Comparison of ENCODE assay signal across 1 cellular context in the genomic region with DNA sequence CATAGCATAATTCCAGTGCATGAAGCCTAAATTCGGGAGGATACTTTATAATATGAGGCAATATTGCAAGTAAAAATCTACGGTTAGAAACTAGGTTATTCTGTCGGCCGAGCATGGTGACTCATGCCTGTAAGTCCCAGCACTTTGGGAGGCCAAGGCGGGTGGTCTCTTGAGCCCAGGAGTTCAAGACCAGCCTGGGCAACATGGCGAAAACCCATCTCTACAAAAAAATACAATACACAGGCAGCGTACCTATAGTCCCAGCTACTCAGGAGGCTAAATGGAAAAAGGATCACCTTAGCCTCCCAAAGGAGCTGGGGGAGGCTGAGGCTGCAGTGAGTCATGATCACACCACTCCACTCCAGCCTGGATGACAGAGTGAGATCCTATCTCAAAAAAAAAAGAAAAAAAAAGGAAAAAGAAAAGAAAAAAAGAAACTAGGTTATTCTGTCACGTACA.
TF ChIP-seq lines count a peak whose summit lies in the region.

No MANE protein-coding gene starts in this region.

TF ChIP-seq in IMR-90, 13 proteins besides CTCF, POLR2A, EP300 and RAD21:
- TF ChIP-seq MXI1 (IDR thresholded peaks at IDR 0.05; ENCODE audit: borderline replicate concordance, low read depth, low read length), result no peak
- TF ChIP-seq BHLHE40 (IDR thresholded peaks at IDR 0.05; ENCODE audit: low read depth, low read length), result no peak
- no peak for TF ChIP-seq NFE2L2 (IDR thresholded peaks at IDR 0.05; ENCODE audit: low read depth, low read length)
- TF ChIP-seq, protein P1, sequence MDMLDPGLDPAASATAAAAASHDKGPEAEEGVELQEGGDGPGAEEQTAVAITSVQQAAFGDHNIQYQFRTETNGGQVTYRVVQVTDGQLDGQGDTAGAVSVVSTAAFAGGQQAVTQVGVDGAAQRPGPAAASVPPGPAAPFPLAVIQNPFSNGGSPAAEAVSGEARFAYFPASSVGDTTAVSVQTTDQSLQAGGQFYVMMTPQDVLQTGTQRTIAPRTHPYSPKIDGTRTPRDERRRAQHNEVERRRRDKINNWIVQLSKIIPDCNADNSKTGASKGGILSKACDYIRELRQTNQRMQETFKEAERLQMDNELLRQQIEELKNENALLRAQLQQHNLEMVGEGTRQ (IDR thresholded peaks at IDR 0.05; ENCODE audit: low read depth, low read length), result no peak
- no peak for TF ChIP-seq CHD1 (IDR thresholded peaks at IDR 0.05; ENCODE audit: low read depth, low read length)
- TF ChIP-seq SMC3 (IDR thresholded peaks at IDR 0.05; ENCODE audit: low read depth, low read length), result no peak
- no peak for TF ChIP-seq MAFK (IDR thresholded peaks at IDR 0.05; ENCODE audit: low read depth, low read length)
- TF ChIP-seq RCOR1 (IDR thresholded peaks at IDR 0.05; ENCODE audit: insufficient replicate concordance, low read length), result no peak
- TF ChIP-seq RFX5 (IDR thresholded peaks at IDR 0.05; ENCODE audit: low read depth, low read length), result no peak
- no peak for TF ChIP-seq MAZ (IDR thresholded peaks at IDR 0.05; ENCODE audit: borderline replicate concordance, low read depth, low read length)
- TF ChIP-seq, protein P2, sequence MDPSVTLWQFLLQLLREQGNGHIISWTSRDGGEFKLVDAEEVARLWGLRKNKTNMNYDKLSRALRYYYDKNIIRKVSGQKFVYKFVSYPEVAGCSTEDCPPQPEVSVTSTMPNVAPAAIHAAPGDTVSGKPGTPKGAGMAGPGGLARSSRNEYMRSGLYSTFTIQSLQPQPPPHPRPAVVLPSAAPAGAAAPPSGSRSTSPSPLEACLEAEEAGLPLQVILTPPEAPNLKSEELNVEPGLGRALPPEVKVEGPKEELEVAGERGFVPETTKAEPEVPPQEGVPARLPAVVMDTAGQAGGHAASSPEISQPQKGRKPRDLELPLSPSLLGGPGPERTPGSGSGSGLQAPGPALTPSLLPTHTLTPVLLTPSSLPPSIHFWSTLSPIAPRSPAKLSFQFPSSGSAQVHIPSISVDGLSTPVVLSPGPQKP (IDR thresholded peaks at IDR 0.05; ENCODE audit: borderline replicate concordance, low read depth, low read length), result no peak
- no peak for TF ChIP-seq FOS (IDR thresholded peaks at IDR 0.05; ENCODE audit: low read depth, low read length)
- TF ChIP-seq CEBPB (IDR thresholded peaks at IDR 0.05; ENCODE audit: low read depth, low read length), result no peak
